2 cellular contexts compared by ENCODE assay signal in genomic region chr15:85318732-85319076, GRCh38.
TF ChIP-seq lines count a peak whose summit lies in the region.

No MANE protein-coding gene starts in this region.

TF ChIP-seq in SK-N-SH, 30 proteins besides CTCF, POLR2A, EP300 and RAD21 (continued from another document):
- TF ChIP-seq REST (IDR thresholded peaks at IDR 0.05; ENCODE audit: low read depth, low read length) = no peak
- no peak for TF ChIP-seq MXI1 (IDR thresholded peaks at IDR 0.05; ENCODE audit: low read depth, low read length)
- TF ChIP-seq IRF3 (IDR thresholded peaks at IDR 0.05; ENCODE audit: low read depth, low read length) = no peak
- TF ChIP-seq FOSL2 (IDR thresholded peaks at IDR 0.05; ENCODE audit: borderline replicate concordance, low read depth) = no peak
- TF ChIP-seq USF1 (IDR thresholded peaks at IDR 0.05; ENCODE audit: borderline replicate concordance, low read depth) = no peak
- no peak for TF ChIP-seq SIN3A (IDR thresholded peaks at IDR 0.05; ENCODE audit: borderline replicate concordance, low read depth, low read length)
- TF ChIP-seq GATA2 (CRISPR knock-in tag; IDR thresholded peaks at IDR 0.05) = no peak
- no peak for TF ChIP-seq TCF12 (IDR thresholded peaks at IDR 0.05)
- TF ChIP-seq JUND (IDR thresholded peaks at IDR 0.05) = no peak
- no peak for TF ChIP-seq PBX3 (IDR thresholded peaks at IDR 0.05)
- TF ChIP-seq FOXJ3 (CRISPR knock-in tag; IDR thresholded peaks at IDR 0.05) = no peak
- TF ChIP-seq MAX (IDR thresholded peaks at IDR 0.05; ENCODE audit: low read depth) = no peak
- TF ChIP-seq EZH2phosphoT487 (IDR thresholded peaks at IDR 0.05; ENCODE audit: borderline replicate concordance, low read depth) = no peak
- no peak for TF ChIP-seq NFIC (IDR thresholded peaks at IDR 0.05; ENCODE audit: borderline replicate concordance)
- TF ChIP-seq RXRA (IDR thresholded peaks at IDR 0.05; ENCODE audit: borderline replicate concordance, low read depth) = no peak
- no peak for TF ChIP-seq TEAD4 (IDR thresholded peaks at IDR 0.05; ENCODE audit: borderline replicate concordance, insufficient read depth)
- TF ChIP-seq RCOR1 (IDR thresholded peaks at IDR 0.05; ENCODE audit: low read length) = no peak

TF ChIP-seq in SK-N-SH treated with all-trans-retinoic acid at 6 μM for 48 hours, 23 proteins besides CTCF, POLR2A, EP300 and RAD21 (continued from another document):
- no peak for TF ChIP-seq ZNF565 (CRISPR knock-in tag; conservative IDR thresholded peaks at IDR 0.05; ENCODE audit: low read depth)
- no peak for TF ChIP-seq ZC3H10 (CRISPR knock-in tag; IDR thresholded peaks at IDR 0.05)
- no peak for TF ChIP-seq OSR1 (CRISPR knock-in tag; IDR thresholded peaks at IDR 0.05)
- TF ChIP-seq ESRRG (CRISPR knock-in tag; IDR thresholded peaks at IDR 0.05) = no peak
- TF ChIP-seq ISL1 (CRISPR knock-in tag; IDR thresholded peaks at IDR 0.05) = no peak
- no peak for TF ChIP-seq CSRNP3 (CRISPR knock-in tag; IDR thresholded peaks at IDR 0.05)
- TF ChIP-seq PATZ1 (CRISPR knock-in tag; IDR thresholded peaks at IDR 0.05; ENCODE audit: borderline replicate concordance) = no peak
- no peak for TF ChIP-seq ZFP3 (CRISPR knock-in tag; IDR thresholded peaks at IDR 0.05)
- no peak for TF ChIP-seq ZNF8 (CRISPR knock-in tag; IDR thresholded peaks at IDR 0.05)
